Comparison of ENCODE assay signal across 27 cellular contexts in genomic region chr5:12125895-12126294, GRCh38.
"Had no signal": no experiment of that assay in that cellular context is flagged by ENCODE, and none has a peak within 500 bp of the region (broad histone marks: within the 10 kb centered on the region; RNA-seq: fewer than 3 reads in every experiment).

No MANE protein-coding gene starts in this region.

- H3K9ac ChIP-seq: neural progenitor cell had no signal

- H3K27ac ChIP-seq: left ventricle myocardium inferior, neural progenitor cell, ovary, prostate gland, skin epidermis, stomach, testis, thyroid gland, transverse colon, upper lobe of left lung, vagina had no signal

- H3K4me1 ChIP-seq: left ventricle myocardium inferior, neural progenitor cell, prostate gland, stomach, testis, thyroid gland, transverse colon, upper lobe of left lung, vagina had no signal

- H3K4me1 Mint-ChIP-seq: immature natural killer cell; mesothelial cell of epicardium; naive B cell; natural killer cell; nephron progenitor cell; neural progenitor cell; stimulated activated naive B cell treated with anti-CD40 and anti-IgM and Interleukin-4, amounts not matched to agents 10 μg/mL and 1 μg/mL and 100 μg/mL, for 72 hours had no signal

- H3K4me3 ChIP-seq: left ventricle myocardium inferior, lung, neural progenitor cell, ovary, prostate gland, skin epidermis, stomach, testis, thyroid gland, transverse colon, upper lobe of left lung, vagina had no signal

- H3K27me3 ChIP-seq: neural progenitor cell, ovary, stomach, testis, thyroid gland, transverse colon, upper lobe of left lung, vagina had no signal

- H3K27ac Mint-ChIP-seq: immature natural killer cell; mesothelial cell of epicardium; naive B cell; natural killer cell; nephron progenitor cell; neural progenitor cell; stimulated activated naive B cell treated with anti-CD40 and anti-IgM and Interleukin-4, amounts not matched to agents 10 μg/mL and 1 μg/mL and 100 μg/mL, for 72 hours had no signal

- H3K27me3 Mint-ChIP-seq: naive B cell; stimulated activated naive B cell treated with anti-CD40 and anti-IgM and Interleukin-4, amounts not matched to agents 10 μg/mL and 1 μg/mL and 100 μg/mL, for 72 hours had no signal

- H3K9me3 Mint-ChIP-seq: nephron progenitor cell, neural progenitor cell had no signal

- H3K4me2 ChIP-seq: neural progenitor cell had no signal

- DNase-seq: immature natural killer cell; left ventricle myocardium inferior; mesendoderm; naive B cell; natural killer cell; nephron progenitor cell; ovary; retina; stimulated activated CD4-positive, alpha-beta T cell treated with anti-CD3 and anti-CD28 coated beads, Interleukin-12 subunit alpha, Interleukin-12 subunit beta, amount 100 ng/mL, for 4 hours; stimulated activated CD4-positive, alpha-beta T cell treated with anti-CD3 and anti-CD28 coated beads, Interleukin-15, amount 100 ng/mL, for 24 hours; stimulated activated CD4-positive, alpha-beta T cell treated with anti-CD3 and anti-CD28 coated beads, Interleukin-2, amount 100 ng/mL, for 24 hours; stimulated activated CD4-positive, alpha-beta T cell treated with anti-CD3 and anti-CD28 coated beads, Interleukin-4, amount 100 ng/mL, for 1 hour; stimulated activated naive B cell treated with anti-CD40 and anti-IgM and Interleukin-4, amounts not matched to agents 10 μg/mL and 1 μg/mL and 100 μg/mL, for 72 hours; stimulated activated naive CD8-positive, alpha-beta T cell treated with anti-CD3 and anti-CD28 coated beads, Interleukin-15, Interleukin-2, amounts not matched to agents 100 U/mL and 50 U/mL, for 24 hours; stomach; testis; thyroid gland; transverse colon had no signal

- H3K36me3 ChIP-seq: left ventricle myocardium inferior, neural progenitor cell, ovary, prostate gland, stomach, thyroid gland, transverse colon, upper lobe of left lung, vagina had no signal

- ATAC-seq: natural killer cell; right cardiac atrium; sciatic nerve; stimulated activated naive B cell treated with anti-CD40 and anti-IgM and Interleukin-4, amounts not matched to agents 10 μg/mL and 1 μg/mL and 100 μg/mL, for 72 hours; stimulated activated naive CD8-positive, alpha-beta T cell treated with anti-CD3 and anti-CD28 coated beads, Interleukin-15, Interleukin-2, amounts not matched to agents 100 U/mL and 50 U/mL, for 24 hours had no signal

- H3K4me3 Mint-ChIP-seq: immature natural killer cell; mesothelial cell of epicardium; naive B cell; natural killer cell; nephron progenitor cell; neural progenitor cell; stimulated activated naive B cell treated with anti-CD40 and anti-IgM and Interleukin-4, amounts not matched to agents 10 μg/mL and 1 μg/mL and 100 μg/mL, for 72 hours had no signal

- H2AFZ ChIP-seq: neural progenitor cell had no signal

- H3K9me3 ChIP-seq: ovary, prostate gland, testis, thyroid gland, transverse colon, upper lobe of left lung, vagina had no signal

- H3K36me3 Mint-ChIP-seq: immature natural killer cell; mesothelial cell of epicardium; naive B cell; neural progenitor cell; stimulated activated naive B cell treated with anti-CD40 and anti-IgM and Interleukin-4, amounts not matched to agents 10 μg/mL and 1 μg/mL and 100 μg/mL, for 72 hours had no signal
